In genomic region chr5:109145139-109145538, GRCh38 we compare ENCODE assay signal across 1 cellular context.
TF ChIP-seq lines count a peak whose summit lies in the region.

No MANE protein-coding gene starts in this region.

TF ChIP-seq in GM23338, 12 proteins besides CTCF, POLR2A, EP300 and RAD21 (continued from another document):
- TF ChIP-seq, protein P1, sequence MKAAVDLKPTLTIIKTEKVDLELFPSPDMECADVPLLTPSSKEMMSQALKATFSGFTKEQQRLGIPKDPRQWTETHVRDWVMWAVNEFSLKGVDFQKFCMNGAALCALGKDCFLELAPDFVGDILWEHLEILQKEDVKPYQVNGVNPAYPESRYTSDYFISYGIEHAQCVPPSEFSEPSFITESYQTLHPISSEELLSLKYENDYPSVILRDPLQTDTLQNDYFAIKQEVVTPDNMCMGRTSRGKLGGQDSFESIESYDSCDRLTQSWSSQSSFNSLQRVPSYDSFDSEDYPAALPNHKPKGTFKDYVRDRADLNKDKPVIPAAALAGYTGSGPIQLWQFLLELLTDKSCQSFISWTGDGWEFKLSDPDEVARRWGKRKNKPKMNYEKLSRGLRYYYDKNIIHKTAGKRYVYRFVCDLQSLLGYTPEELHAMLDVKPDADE (IDR thresholded peaks at IDR 0.05), result no peak
- no peak for TF ChIP-seq EZH2phosphoT487 (IDR thresholded peaks at IDR 0.05; ENCODE audit: unreplicated experiment)
- no peak for TF ChIP-seq ZNF114 (CRISPR knock-in tag; IDR thresholded peaks at IDR 0.05)
- TF ChIP-seq, protein P2, sequence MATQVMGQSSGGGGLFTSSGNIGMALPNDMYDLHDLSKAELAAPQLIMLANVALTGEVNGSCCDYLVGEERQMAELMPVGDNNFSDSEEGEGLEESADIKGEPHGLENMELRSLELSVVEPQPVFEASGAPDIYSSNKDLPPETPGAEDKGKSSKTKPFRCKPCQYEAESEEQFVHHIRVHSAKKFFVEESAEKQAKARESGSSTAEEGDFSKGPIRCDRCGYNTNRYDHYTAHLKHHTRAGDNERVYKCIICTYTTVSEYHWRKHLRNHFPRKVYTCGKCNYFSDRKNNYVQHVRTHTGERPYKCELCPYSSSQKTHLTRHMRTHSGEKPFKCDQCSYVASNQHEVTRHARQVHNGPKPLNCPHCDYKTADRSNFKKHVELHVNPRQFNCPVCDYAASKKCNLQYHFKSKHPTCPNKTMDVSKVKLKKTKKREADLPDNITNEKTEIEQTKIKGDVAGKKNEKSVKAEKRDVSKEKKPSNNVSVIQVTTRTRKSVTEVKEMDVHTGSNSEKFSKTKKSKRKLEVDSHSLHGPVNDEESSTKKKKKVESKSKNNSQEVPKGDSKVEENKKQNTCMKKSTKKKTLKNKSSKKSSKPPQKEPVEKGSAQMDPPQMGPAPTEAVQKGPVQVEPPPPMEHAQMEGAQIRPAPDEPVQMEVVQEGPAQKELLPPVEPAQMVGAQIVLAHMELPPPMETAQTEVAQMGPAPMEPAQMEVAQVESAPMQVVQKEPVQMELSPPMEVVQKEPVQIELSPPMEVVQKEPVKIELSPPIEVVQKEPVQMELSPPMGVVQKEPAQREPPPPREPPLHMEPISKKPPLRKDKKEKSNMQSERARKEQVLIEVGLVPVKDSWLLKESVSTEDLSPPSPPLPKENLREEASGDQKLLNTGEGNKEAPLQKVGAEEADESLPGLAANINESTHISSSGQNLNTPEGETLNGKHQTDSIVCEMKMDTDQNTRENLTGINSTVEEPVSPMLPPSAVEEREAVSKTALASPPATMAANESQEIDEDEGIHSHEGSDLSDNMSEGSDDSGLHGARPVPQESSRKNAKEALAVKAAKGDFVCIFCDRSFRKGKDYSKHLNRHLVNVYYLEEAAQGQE (IDR thresholded peaks at IDR 0.05; ENCODE audit: unreplicated experiment), result no peak
- TF ChIP-seq JUNB (IDR thresholded peaks at IDR 0.05; ENCODE audit: unreplicated experiment), result no peak
- TF ChIP-seq POLR2AphosphoS5 (IDR thresholded peaks at IDR 0.05; ENCODE audit: low read depth), result no peak
